In the genomic region with DNA sequence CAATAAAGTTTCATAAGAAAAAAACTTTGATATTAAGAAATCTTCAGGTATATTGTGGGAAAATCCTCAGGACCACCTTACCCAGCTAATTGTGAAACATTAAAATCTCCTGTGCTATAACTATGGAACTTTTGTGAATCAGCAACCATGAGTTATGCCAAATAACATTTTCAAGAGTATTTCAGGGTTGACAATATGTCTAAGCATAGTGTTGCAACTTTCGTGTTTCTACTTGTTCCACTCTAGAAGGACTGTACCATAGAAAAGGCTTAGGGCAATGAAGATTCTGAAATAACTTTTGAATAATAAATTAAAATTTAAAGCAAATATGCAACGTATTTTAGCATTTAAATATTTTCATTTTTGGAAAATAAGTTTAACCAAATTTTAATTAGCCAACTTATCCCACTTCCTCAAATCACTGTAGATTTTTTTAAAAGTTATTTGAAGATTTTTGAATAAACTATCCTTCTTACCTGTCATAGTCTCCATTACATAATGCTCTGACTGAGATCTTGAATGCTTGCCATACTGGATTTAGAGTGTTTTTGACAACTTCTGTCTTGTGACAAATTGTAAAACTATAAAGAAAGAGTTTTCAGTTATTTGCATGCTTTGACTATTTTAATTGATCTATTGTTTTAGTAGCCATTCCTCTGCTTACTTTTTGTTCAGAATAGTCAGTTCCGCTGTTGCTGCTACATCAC, we compare ENCODE assay signal across 16 cellular contexts.
A peak's percentile ranks its signal among the peaks of the same experiment; 100 is the strongest.
DNase-seq lines count a peak whose midpoint lies in the region; ATAC-seq, FAIRE-seq and TF ChIP-seq lines count a peak whose summit lies in the region.
"Had no signal": no experiment of that assay in that cellular context is flagged by ENCODE, and none has a peak within 500 bp of the region (broad histone marks: within the 10 kb centered on the region; RNA-seq: fewer than 3 reads in every experiment).

No MANE protein-coding gene starts in this region.

- no peaks in the 10 kb centered on the region for H4K20me1 ChIP-seq in hepatocyte (ENCODE audit: insufficient read depth, poor library complexity, severe bottlenecking)
- H4K20me1 ChIP-seq: BLaER1 treated with 17β-estradiol and CSF1 and Interleukin-3, amounts not matched to agents 10 nM and 100 nM had no signal

- no peak overlapping the region for H3K4me2 ChIP-seq in hepatocyte
- H3K4me2 ChIP-seq: BLaER1 treated with 17β-estradiol and CSF1 and Interleukin-3, amounts not matched to agents 10 nM and 100 nM had no signal

- H3K79me2 ChIP-seq in hepatocyte, result no peaks in the 10 kb centered on the region

- no peaks in the 10 kb centered on the region for H3K9me3 ChIP-seq in hepatocyte (ENCODE audit: low read depth)
- H3K9me3 ChIP-seq: BLaER1 treated with 17β-estradiol and CSF1 and Interleukin-3, amounts not matched to agents 10 nM and 100 nM; HAP-1 had no signal

- no peaks in the 10 kb centered on the region for H3K36me3 ChIP-seq in bronchial epithelial cell (ENCODE audit: control insufficient read depth, insufficient read depth, low read length)
- H3K36me3 ChIP-seq in hepatocyte (replicated peaks; ENCODE audit: insufficient read depth, low read depth), result no peaks in the 10 kb centered on the region
- H3K36me3 ChIP-seq: HAP-1 had no signal

- H3K9me2 ChIP-seq in hepatocyte (replicated peaks; ENCODE audit: insufficient read depth), result no peaks in the 10 kb centered on the region

- ATAC-seq in foreskin keratinocyte, result peak; percentile 95
- ATAC-seq in GM19324 (IDR thresholded peaks at IDR 0.05; ENCODE audit: low FRiP score, unreplicated experiment), result no peak
- ATAC-seq: CD8-positive, alpha-beta T cell had no signal

- CTCF ChIA-PET in RWPE1 (lab: Yijun Ruan, JAX), result no interaction called here

- POLR2A ChIA-PET in RWPE1 (lab: Yijun Ruan, JAX; ENCODE audit: low non-redundant PET), result no interaction called here

- H2AFZ ChIP-seq in hepatocyte, result no peak overlapping the region
- H2AFZ ChIP-seq: GM23248 had no signal

- WGBS in hepatocyte (ENCODE audit: low lambda C conversion rate, missing lambda C conversion rate), result 93% methylated on average over 3 of the region's 3 CpGs

- H3K4me1 ChIP-seq in foreskin keratinocyte (no peaks in the 10 kb centered on the region), hepatocyte (ENCODE audit: insufficient read depth) (no peaks in the 10 kb centered on the region)
- H3K4me1 ChIP-seq: BLaER1 treated with 17β-estradiol and CSF1 and Interleukin-3, amounts not matched to agents 10 nM and 100 nM had no signal

- H3K27ac ChIP-seq in RWPE1 (no peak overlapping the region), foreskin keratinocyte (no peak overlapping the region), hepatocyte (no peak overlapping the region)
- H3K27ac ChIP-seq: BLaER1 treated with 17β-estradiol and CSF1 and Interleukin-3, amounts not matched to agents 10 nM and 100 nM; GM23248 had no signal

- H3K27me3 ChIP-seq in bronchial epithelial cell (ENCODE audit: control insufficient read depth, insufficient read depth, low read length) (no peaks in the 10 kb centered on the region), foreskin keratinocyte (no peaks in the 10 kb centered on the region), hepatocyte (no peaks in the 10 kb centered on the region)
- H3K27me3 ChIP-seq: BLaER1 treated with 17β-estradiol and CSF1 and Interleukin-3, amounts not matched to agents 10 nM and 100 nM had no signal

- FAIRE-seq in bronchial epithelial cell (lab: Jason Lieb, UNC), result no peak
- FAIRE-seq: GM12891, GM19239 had no signal

- TF ChIP-seq CTCF in RWPE1 (conservative IDR thresholded peaks at IDR 0.05; ENCODE audit: low read depth) (no peak), bronchial epithelial cell (IDR thresholded peaks at IDR 0.05; ENCODE audit: insufficient read depth, low read length, severe bottlenecking) (no peak), foreskin keratinocyte (conservative IDR thresholded peaks at IDR 0.05) (no peak), hepatocyte (IDR thresholded peaks at IDR 0.05; ENCODE audit: poor library complexity) (no peak)

- no peak overlapping the region for H3K4me3 ChIP-seq in bronchial epithelial cell (ENCODE audit: low read depth, low read length)
- no peak overlapping the region for H3K4me3 ChIP-seq in hepatocyte
- H3K4me3 ChIP-seq: BLaER1 treated with 17β-estradiol and CSF1 and Interleukin-3, amounts not matched to agents 10 nM and 100 nM; GM23248; HAP-1 had no signal

- DNase-seq in HPDE6-E6E7 (ENCODE audit: extremely low spot score) (peak; percentile 47), RWPE1 (ENCODE audit: low spot score) (peak; percentile 55), bronchial epithelial cell (ENCODE audit: low read depth) (peak; percentile 96), foreskin keratinocyte (peak; percentile 71 to 87), GF-D8 (lab: John Stamatoyannopoulos, UW) (no peak), hepatocyte (ENCODE audit: low spot score) (no peak)
- no peak for DNase-seq in activated CD8-positive, alpha-beta memory T cell treated with anti-CD3 and anti-CD28 coated beads, Interleukin-2, amount 50 U/mL, for 4 hours
- DNase-seq: Calu3; CD8-positive, alpha-beta T cell; DMS79 treated with DMSO at 0.1 percent for 48 hours; GM23248 had no signal

Comparison
In these comparisons a context has a peak if more than half of its experiments do, and no peak if none do; other contexts are left out.
1. DNase-seq: peak in HPDE6-E6E7 (single experiment), RWPE1 (single experiment), bronchial epithelial cell (single experiment) and foreskin keratinocyte (2 of 2); none in GF-D8 (single experiment), activated CD8-positive, alpha-beta memory T cell treated with anti-CD3 and anti-CD28 coated beads, Interleukin-2, amount 50 U/mL, for 4 hours (single experiment) and hepatocyte (single experiment).